Comparison of ENCODE assay signal across 16 cellular contexts in the genomic region with DNA sequence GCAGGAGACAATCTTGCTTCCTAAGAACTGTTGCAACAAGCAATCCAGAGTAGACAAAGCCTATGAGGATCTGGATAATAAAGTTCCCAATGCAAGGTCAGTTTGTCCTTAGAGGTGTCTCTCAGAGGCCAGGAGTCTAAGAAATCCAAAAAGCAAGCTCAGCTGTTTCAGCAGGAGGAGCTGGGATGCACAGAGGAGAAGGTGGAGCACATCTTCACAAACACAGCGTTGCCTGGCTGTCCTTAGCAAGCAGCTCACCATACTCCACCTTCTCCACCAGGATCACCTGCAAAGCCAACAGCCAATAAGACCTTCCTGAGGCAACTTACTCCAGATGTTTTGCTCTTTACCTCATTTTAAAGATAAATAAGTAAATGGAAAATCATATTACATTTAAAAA. TPM values are rescaled to one million over a fixed set of nuclear protein-coding genes. Genes with fewer than 3 reads are reported as not detected.
DNase-seq lines count a peak whose midpoint lies in the region; ATAC-seq, FAIRE-seq and TF ChIP-seq lines count a peak whose summit lies in the region.
"Had no signal": no experiment of that assay in that cellular context is flagged by ENCODE, and none has a peak within 500 bp of the region (broad histone marks: within the 10 kb centered on the region; RNA-seq: fewer than 3 reads in every experiment).

No MANE protein-coding gene starts in this region.

- peaks cover 63% of the 10 kb centered on the region for H3K4me1 Mint-ChIP-seq in T-helper 2 cell treated with Interferon-gamma antibody and Interleukin-4, amounts not matched to agents 5 μg/mL and 100 μg/mL, for 36 hours (ENCODE audit: low read depth)
- H3K4me1 Mint-ChIP-seq in astrocyte (ENCODE audit: low read depth, unreplicated experiment), result peaks cover 43% of the 10 kb centered on the region

- DNase-seq in T-helper 2 cell treated with Interferon-gamma antibody and Interleukin-4, amounts not matched to agents 5 μg/mL and 100 μg/mL, for 36 hours (ENCODE audit: low spot score), result no peak
- DNase-seq in T-helper 2 cell (no peak), astrocyte (ENCODE audit: low read depth) (no peak), hypothalamus (lab: John Stamatoyannopoulos, UW) (no peak), sciatic nerve (ENCODE audit: low spot score) (no peak)
- DNase-seq: activated CD4-positive, CD25-positive, alpha-beta regulatory T cell treated with anti-CD3 and anti-CD28 coated beads, Interleukin-2, amount 50 U/mL, for 72 hours; aorta; SHP77; stimulated activated CD4-positive, alpha-beta T cell treated with anti-CD3 and anti-CD28 coated beads, Interleukin-4, amount 100 ng/mL, for 4 hours; substantia nigra had no signal

- H3K79me2 ChIP-seq in astrocyte (ENCODE audit: insufficient read depth, low read length), result no peaks in the 10 kb centered on the region

- H3K36me3 ChIP-seq in astrocyte (ENCODE audit: insufficient read depth, low read length) (no peaks in the 10 kb centered on the region), skeletal muscle satellite cell (ENCODE audit: insufficient read depth, low read length) (no peaks in the 10 kb centered on the region)

- peak overlapping the region; percentile 81 for H3K4me3 Mint-ChIP-seq in T-helper 2 cell treated with Interferon-gamma antibody and Interleukin-4, amounts not matched to agents 5 μg/mL and 100 μg/mL, for 36 hours
- no peak overlapping the region for H3K4me3 Mint-ChIP-seq in astrocyte (ENCODE audit: unreplicated experiment)

- H3K4me2 ChIP-seq in astrocyte (ENCODE audit: low read length), result peak overlapping the region; percentile 48
- peak overlapping the region; percentile 13 for H3K4me2 ChIP-seq in skeletal muscle satellite cell (ENCODE audit: low read length)

- H3K27me3 ChIP-seq in astrocyte (ENCODE audit: insufficient read depth, low read length) (no peaks in the 10 kb centered on the region), skeletal muscle satellite cell (ENCODE audit: control insufficient read depth, insufficient read depth, low read length) (no peaks in the 10 kb centered on the region)

- H3K27me3 Mint-ChIP-seq in T-helper 2 cell treated with Interferon-gamma antibody and Interleukin-4, amounts not matched to agents 5 μg/mL and 100 μg/mL, for 36 hours (ENCODE audit: low read depth), result no peaks in the 10 kb centered on the region
- no peaks in the 10 kb centered on the region for H3K27me3 Mint-ChIP-seq in astrocyte (ENCODE audit: low read depth, unreplicated experiment)

- peak overlapping the region; percentile 88 for H3K27ac Mint-ChIP-seq in T-helper 2 cell treated with Interferon-gamma antibody and Interleukin-4, amounts not matched to agents 5 μg/mL and 100 μg/mL, for 36 hours
- no peak overlapping the region for H3K27ac Mint-ChIP-seq in astrocyte (ENCODE audit: unreplicated experiment)

- no peaks in the 10 kb centered on the region for H3K9me3 Mint-ChIP-seq in T-helper 2 cell treated with Interferon-gamma antibody and Interleukin-4, amounts not matched to agents 5 μg/mL and 100 μg/mL, for 36 hours
- H3K9me3 Mint-ChIP-seq in astrocyte (ENCODE audit: unreplicated experiment), result no peaks in the 10 kb centered on the region

- H3K36me3 Mint-ChIP-seq in T-helper 2 cell treated with Interferon-gamma antibody and Interleukin-4, amounts not matched to agents 5 μg/mL and 100 μg/mL, for 36 hours (ENCODE audit: low read depth), result peaks cover 79% of the 10 kb centered on the region
- no peaks in the 10 kb centered on the region for H3K36me3 Mint-ChIP-seq in astrocyte (ENCODE audit: low read depth, unreplicated experiment)

- H3K4me3 ChIP-seq in astrocyte (ENCODE audit: insufficient read depth, low read depth, low read length), result no peak overlapping the region
- H3K4me3 ChIP-seq in skeletal muscle satellite cell (ENCODE audit: low read length), result no peak overlapping the region

- intact Hi-C loops in sciatic nerve (cut with DNase I), result no loop called here

- no peaks in the 10 kb centered on the region for H3K9me3 ChIP-seq in astrocyte (ENCODE audit: insufficient read depth, low read depth, low read length)
- H3K9me3 ChIP-seq in skeletal muscle satellite cell (replicated peaks; ENCODE audit: low read length), result no peaks in the 10 kb centered on the region

- H3K9ac ChIP-seq in astrocyte (ENCODE audit: low read length), result no peak overlapping the region
- H3K9ac ChIP-seq in skeletal muscle satellite cell (ENCODE audit: low read depth, low read length), result no peak overlapping the region

- no peaks in the 10 kb centered on the region for H4K20me1 ChIP-seq in astrocyte (ENCODE audit: insufficient read depth, low read length)

- peak overlapping the region; percentile 25 for H3K27ac ChIP-seq in astrocyte (ENCODE audit: low read depth, low read length)

- no peak overlapping the region for H2AFZ ChIP-seq in astrocyte (ENCODE audit: low read depth, low read length)

- peaks cover 48% of the 10 kb centered on the region for H3K4me1 ChIP-seq in astrocyte (ENCODE audit: insufficient read depth, low read length)
- peaks cover 75% of the 10 kb centered on the region for H3K4me1 ChIP-seq in skeletal muscle satellite cell (ENCODE audit: control insufficient read depth, insufficient read depth, low read length)

- no peak for FAIRE-seq in astrocyte (lab: Jason Lieb, UNC)
- FAIRE-seq: A204.1 had no signal

- ATAC-seq in HG02840 (IDR thresholded peaks at IDR 0.05; ENCODE audit: low FRiP score, unreplicated experiment), result peak; percentile 7
- ATAC-seq in GM21367 (IDR thresholded peaks at IDR 0.05; ENCODE audit: unreplicated experiment), result no peak
- no peak for ATAC-seq in sciatic nerve

- TF ChIP-seq CTCF in astrocyte (IDR thresholded peaks at IDR 0.05; ENCODE audit: insufficient read depth, low read depth, low read length), result no peak

RNA-seq across cellular contexts. Expression of a gene that starts 0.4 kb away (rescaled TPM):
- 0.36 and 1.0 TPM in 2 replicates for total RNA-seq in astrocyte
- not detected in 2 replicates for total RNA-seq in skeletal muscle satellite cell (2012; rRNA removed)
- total RNA-seq in sciatic nerve, result not detected
- total RNA-seq: aorta, lung microvascular endothelial cell, pulmonary artery endothelial cell had no signal

RNA-seq across cellular contexts. Expression of a gene that starts 52.8 kb away (rescaled TPM):
- total RNA-seq in astrocyte (0.61 and 1.0 TPM in 2 replicates), sciatic nerve (1.7 TPM)
- total RNA-seq in skeletal muscle satellite cell (2012; rRNA removed), result not detected in 2 replicates
- total RNA-seq: lung microvascular endothelial cell, pulmonary artery endothelial cell had no signal
